28 cellular contexts compared by ENCODE assay signal in genomic region chr20:57830515-57830895, GRCh38.
"Had no signal": no experiment of that assay in that cellular context is flagged by ENCODE, and none has a peak within 500 bp of the region (broad histone marks: within the 10 kb centered on the region; RNA-seq: fewer than 3 reads in every experiment).

No MANE protein-coding gene starts in this region.

- H3K27ac ChIP-seq: brain microvascular endothelial cell, coronary artery, dorsolateral prefrontal cortex, epithelial cell of prostate, WERI-Rb-1 had no signal

- H3K36me3 ChIP-seq: brain microvascular endothelial cell, WERI-Rb-1 had no signal

- H3K27ac Mint-ChIP-seq: activated B cell treated with CpG ODN at 0.5 μM for 24 hours; activated CD8-positive, alpha-beta T cell treated with anti-CD3 and anti-CD28 coated beads for 36 hours; activated naive CD8-positive, alpha-beta T cell; activated T-helper 17 cell treated with anti-CD3 and anti-CD28 coated beads, Interleukin-2, amount 50 U/mL, for 72 hours; dendritic cell treated with granulocyte-macrophage colony-stimulating factor and Interleukin-4, amounts not matched to agents 40 ng/mL and 50 ng/mL, for 4 days; T-helper 17 cell; T-helper 2 cell treated with Interferon-gamma antibody and Interleukin-4, amounts not matched to agents 5 μg/mL and 100 μg/mL, for 36 hours had no signal

- H3K27me3 Mint-ChIP-seq: activated B cell treated with CpG ODN at 0.5 μM for 24 hours; activated CD8-positive, alpha-beta T cell treated with anti-CD3 and anti-CD28 coated beads for 36 hours; activated naive CD8-positive, alpha-beta T cell; central memory CD8-positive, alpha-beta T cell had no signal

- H3K4me1 Mint-ChIP-seq: activated B cell treated with CpG ODN at 0.5 μM for 24 hours; activated T-helper 17 cell treated with anti-CD3 and anti-CD28 coated beads, Interleukin-2, amount 50 U/mL, for 72 hours; central memory CD8-positive, alpha-beta T cell; T-helper 17 cell had no signal

- DNase-seq: activated B cell treated with CpG ODN at 0.5 μM for 24 hours; activated CD4-positive, alpha-beta T cell treated with anti-CD3 and anti-CD28 coated beads for 48 hours; activated CD4-positive, alpha-beta T cell treated with anti-CD3 and anti-CD28 coated beads, Interleukin-2, amount 50 U/mL, for 1 hour; activated CD4-positive, alpha-beta T cell treated with anti-CD3 and anti-CD28 coated beads, Interleukin-2, amount 50 U/mL, for 48 hours; activated CD8-positive, alpha-beta memory T cell treated with anti-CD3 and anti-CD28 coated beads for 24 hours; activated CD8-positive, alpha-beta T cell treated with anti-CD3 and anti-CD28 coated beads for 36 hours; activated effector memory CD4-positive, alpha-beta T cell treated with Interleukin-2 at 50 U/mL for 16 hours; activated gamma-delta T cell treated with Interleukin-2 at 50 U/mL for 16 hours; activated naive CD4-positive, alpha-beta T cell treated with anti-CD3 and anti-CD28 coated beads, Interleukin-2, amount 50 U/mL, for 16 hours; activated naive CD4-positive, alpha-beta T cell treated with Interleukin-2 at 50 U/mL for 16 hours; activated T-cell treated with anti-CD3 and anti-CD28 coated beads, Interleukin-2, amount 50 U/mL, for 4 hours; amniotic stem cell; anterior cingulate cortex; brain microvascular endothelial cell; dorsolateral prefrontal cortex; effector memory CD8-positive, alpha-beta T cell; foreskin fibroblast; T-helper 1 cell; T-helper 17 cell; T1000; WERI-Rb-1 had no signal

- H3K9me3 Mint-ChIP-seq: activated B cell treated with CpG ODN at 0.5 μM for 24 hours; activated CD8-positive, alpha-beta T cell treated with anti-CD3 and anti-CD28 coated beads for 36 hours; activated T-cell treated with anti-CD3 and anti-CD28 coated beads, Interleukin-2, amount 50 U/mL, for 4 hours; activated T-helper 17 cell treated with anti-CD3 and anti-CD28 coated beads, Interleukin-2, amount 50 U/mL, for 72 hours; central memory CD8-positive, alpha-beta T cell; dendritic cell treated with granulocyte-macrophage colony-stimulating factor and Interleukin-4, amounts not matched to agents 40 ng/mL and 50 ng/mL, for 4 days; effector memory CD8-positive, alpha-beta T cell; T-helper 2 cell treated with Interferon-gamma antibody and Interleukin-4, amounts not matched to agents 5 μg/mL and 100 μg/mL, for 36 hours had no signal

- H3K27me3 ChIP-seq: brain microvascular endothelial cell had no signal

- H3K4me3 Mint-ChIP-seq: activated B cell treated with CpG ODN at 0.5 μM for 24 hours; activated CD8-positive, alpha-beta T cell treated with anti-CD3 and anti-CD28 coated beads for 36 hours; activated naive CD8-positive, alpha-beta T cell; activated T-cell treated with anti-CD3 and anti-CD28 coated beads, Interleukin-2, amount 50 U/mL, for 4 hours; activated T-helper 17 cell treated with anti-CD3 and anti-CD28 coated beads, Interleukin-2, amount 50 U/mL, for 72 hours; central memory CD8-positive, alpha-beta T cell; dendritic cell treated with granulocyte-macrophage colony-stimulating factor and Interleukin-4, amounts not matched to agents 40 ng/mL and 50 ng/mL, for 4 days; effector memory CD8-positive, alpha-beta T cell; T-helper 17 cell; T-helper 2 cell treated with Interferon-gamma antibody and Interleukin-4, amounts not matched to agents 5 μg/mL and 100 μg/mL, for 36 hours had no signal

- H3K36me3 Mint-ChIP-seq: activated naive CD8-positive, alpha-beta T cell had no signal

- H3K4me3 ChIP-seq: coronary artery, dorsolateral prefrontal cortex had no signal
